Comparison of ENCODE assay signal across 15 cellular contexts in genomic region chr14:80150301-80150700, GRCh38.
"Had no signal": no experiment of that assay in that cellular context is flagged by ENCODE, and none has a peak within 500 bp of the region (broad histone marks: within the 10 kb centered on the region; RNA-seq: fewer than 3 reads in every experiment).

No MANE protein-coding gene starts in this region.

- H3K27me3 ChIP-seq: colonic mucosa, upper lobe of left lung had no signal

- H3K4me3 ChIP-seq: colonic mucosa, lung, psoas muscle, right lobe of liver, upper lobe of left lung had no signal

- H3K27me3 Mint-ChIP-seq: stimulated activated naive CD8-positive, alpha-beta T cell treated with anti-CD3 and anti-CD28 coated beads, Interleukin-15, amount 100 ng/mL, for 72 hours had no signal

- H3K27ac ChIP-seq: colonic mucosa, psoas muscle, right lobe of liver, upper lobe of left lung had no signal

- H3K36me3 ChIP-seq: colonic mucosa, right lobe of liver, upper lobe of left lung had no signal

- H3K4me1 Mint-ChIP-seq: neural crest cell; stimulated activated naive CD8-positive, alpha-beta T cell treated with anti-CD3 and anti-CD28 coated beads, Interleukin-15, amount 100 ng/mL, for 72 hours had no signal

- H3K9me3 Mint-ChIP-seq: activated T-helper 1 cell treated with anti-CD3 and anti-CD28 coated beads, Interleukin-12 subunit alpha, Interleukin-12 subunit beta, Interleukin-2, Interleukin-4 antibody, amounts not matched to agents 30 ng/mL and 10 ng/mL and 1 ng/mL, durations not matched to agents 14 hours and 24 hours and 36 hours had no signal

- H3K4me3 Mint-ChIP-seq: activated T-helper 1 cell treated with anti-CD3 and anti-CD28 coated beads, Interleukin-12 subunit alpha, Interleukin-12 subunit beta, Interleukin-2, Interleukin-4 antibody, amounts not matched to agents 30 ng/mL and 10 ng/mL and 1 ng/mL, durations not matched to agents 14 hours and 24 hours and 36 hours; neural crest cell; stimulated activated naive CD8-positive, alpha-beta T cell treated with anti-CD3 and anti-CD28 coated beads, Interleukin-15, amount 100 ng/mL, for 72 hours had no signal

- DNase-seq: activated naive CD4-positive, alpha-beta T cell treated with Interleukin-2 at 50 U/mL for 16 hours; aorta; caudate nucleus; colonic mucosa; foreskin fibroblast; left colon; midbrain; psoas muscle; right lobe of liver; stimulated activated naive CD8-positive, alpha-beta T cell treated with anti-CD3 and anti-CD28 coated beads, Interleukin-15, amount 100 ng/mL, for 72 hours; upper lobe of left lung had no signal

- H3K4me1 ChIP-seq: colonic mucosa, psoas muscle, right lobe of liver, upper lobe of left lung had no signal

- H3K9me3 ChIP-seq: colonic mucosa, psoas muscle, right lobe of liver, upper lobe of left lung had no signal

- ATAC-seq: activated CD4-positive, CD25-positive, alpha-beta regulatory T cell treated with anti-CD3 and anti-CD28 coated beads, Interleukin-2, amount 50 U/mL, for 24 hours; left colon; psoas muscle; right lobe of liver; stimulated activated naive CD8-positive, alpha-beta T cell treated with anti-CD3 and anti-CD28 coated beads, Interleukin-15, amount 100 ng/mL, for 72 hours had no signal

- H3K27ac Mint-ChIP-seq: activated T-helper 1 cell treated with anti-CD3 and anti-CD28 coated beads, Interleukin-12 subunit alpha, Interleukin-12 subunit beta, Interleukin-2, Interleukin-4 antibody, amounts not matched to agents 30 ng/mL and 10 ng/mL and 1 ng/mL, durations not matched to agents 14 hours and 24 hours and 36 hours; stimulated activated naive CD8-positive, alpha-beta T cell treated with anti-CD3 and anti-CD28 coated beads, Interleukin-15, amount 100 ng/mL, for 72 hours had no signal
